In genomic region chr10:105413997-105414396, GRCh38 we compare ENCODE assay signal across 24 cellular contexts.
"Had no signal": no experiment of that assay in that cellular context is flagged by ENCODE, and none has a peak within 500 bp of the region (broad histone marks: within the 10 kb centered on the region; RNA-seq: fewer than 3 reads in every experiment).

No MANE protein-coding gene starts in this region.

- H3K4me3 ChIP-seq: body of pancreas, cardiac muscle cell, colonic mucosa, ovary, skin epidermis, thoracic aorta had no signal

- H3K36me3 ChIP-seq: cardiac muscle cell, colonic mucosa, ovary, thoracic aorta had no signal

- H3K9me3 ChIP-seq: body of pancreas, colonic mucosa, thoracic aorta had no signal

- H3K4me1 ChIP-seq: body of pancreas, colonic mucosa had no signal

- DNase-seq: activated CD4-positive, alpha-beta memory T cell treated with anti-CD3 and anti-CD28 coated beads, Interleukin-2, amount 10 ng/mL, durations not matched to agents 7 days and 5 days; activated CD4-positive, alpha-beta T cell treated with anti-CD3 and anti-CD28 coated beads for 1 hour; activated CD4-positive, alpha-beta T cell treated with anti-CD3 and anti-CD28 coated beads, Interleukin-2, amount 10 ng/mL, durations not matched to agents 7 days and 5 days; activated naive CD4-positive, alpha-beta T cell; activated T-cell treated with anti-CD3 and anti-CD28 coated beads, Interleukin-2, amount 50 U/mL, for 72 hours; aorta; body of pancreas; cerebellar nuclear complex; colonic mucosa; effector CD8-positive, alpha-beta T cell; left cardiac atrium; left ventricle myocardium superior; naive B cell; ovary; retina; stimulated activated CD4-positive, alpha-beta T cell treated with anti-CD3 and anti-CD28 coated beads, Interleukin-12 subunit alpha, Interleukin-12 subunit beta, amount 100 ng/mL, for 4 hours; stimulated activated CD4-positive, alpha-beta T cell treated with anti-CD3 and anti-CD28 coated beads, Interleukin-4, amount 100 ng/mL, for 1 hour; stimulated activated naive CD8-positive, alpha-beta T cell treated with anti-CD3 and anti-CD28 coated beads, Interleukin-15, Interleukin-2, amounts not matched to agents 100 U/mL and 50 U/mL, for 24 hours; trophoblast cell had no signal

- ATAC-seq: activated naive CD4-positive, alpha-beta T cell treated with anti-CD3 and anti-CD28 coated beads, Interleukin-2, amount 50 U/mL, for 72 hours; activated T-cell treated with anti-CD3 and anti-CD28 coated beads, Interleukin-2, amount 50 U/mL, for 72 hours; body of pancreas; left cardiac atrium; left ventricle myocardium superior; sciatic nerve; stimulated activated naive CD8-positive, alpha-beta T cell treated with anti-CD3 and anti-CD28 coated beads, Interleukin-15, Interleukin-2, amounts not matched to agents 100 U/mL and 50 U/mL, for 24 hours had no signal
